ENCODE assay signal across 15 cellular contexts in genomic region chr11:121334973-121335711, GRCh38. TPM values are rescaled to one million over a fixed set of nuclear protein-coding genes. Genes with fewer than 3 reads are reported as not detected.
A peak's percentile ranks its signal among the peaks of the same experiment; 100 is the strongest.
DNase-seq lines count a peak whose midpoint lies in the region; ATAC-seq, FAIRE-seq and TF ChIP-seq lines count a peak whose summit lies in the region.
"Had no signal": no experiment of that assay in that cellular context is flagged by ENCODE, and none has a peak within 500 bp of the region (broad histone marks: within the 10 kb centered on the region; RNA-seq: fewer than 3 reads in every experiment).

No MANE protein-coding gene starts in this region.

- DNase-seq in BE2C (peak; percentile 23), GM19239 (ENCODE audit: insufficient read length, low spot score) (no peak), fibroblast of mammary gland (ENCODE audit: low read depth) (no peak), mammary epithelial cell (no peak), NCI-H2107 (lab: John Stamatoyannopoulos, UW) (no peak)
- no peak for DNase-seq in stimulated activated naive CD8-positive, alpha-beta T cell treated with anti-CD3 and anti-CD28 coated beads, Interleukin-15, Interleukin-2, amounts not matched to agents 100 U/mL and 50 U/mL, for 24 hours
- DNase-seq: activated B cell treated with CpG ODN at 0.5 μM for 24 hours; CD4-positive, CD25-positive, alpha-beta regulatory T cell; central memory CD4-positive, alpha-beta T cell; NCI-H187 treated with DMSO at 0.1 percent for 48 hours; stomach had no signal

- FAIRE-seq in GM19239 (lab: Jason Lieb, UNC), result peak; percentile 51

- ATAC-seq in stimulated activated naive CD8-positive, alpha-beta T cell treated with anti-CD3 and anti-CD28 coated beads, Interleukin-15, Interleukin-2, amounts not matched to agents 100 U/mL and 50 U/mL, for 24 hours, result no peak
- no peak for ATAC-seq in HG02623 (IDR thresholded peaks at IDR 0.05; ENCODE audit: unreplicated experiment)

- CTCF ChIA-PET in mammary epithelial cell (lab: Charles Lee; ENCODE audit: low non-redundant PET), result no interaction called here

- H3K9me3 ChIP-seq in BE2C, result no peaks in the 10 kb centered on the region
- H3K9me3 ChIP-seq in OCI-LY3 (ENCODE audit: insufficient read depth, low read length), result no peaks in the 10 kb centered on the region
- H3K9me3 ChIP-seq in mammary epithelial cell (replicated peaks; ENCODE audit: insufficient read depth, low read length), result no peaks in the 10 kb centered on the region
- H3K9me3 ChIP-seq: stomach had no signal

- BruUV-seq in mammary epithelial cell (replicated peaks; lab: Mats Ljungman, UMichigan), result no TSS peak

- H3K9ac ChIP-seq in OCI-LY3 (ENCODE audit: low read length), result peak overlapping the region; percentile 39
- H3K9ac ChIP-seq in mammary epithelial cell (ENCODE audit: insufficient read depth, low read length), result no peak overlapping the region

- H3K27ac ChIP-seq in OCI-LY3 (ENCODE audit: low read length), result peak overlapping the region; percentile 83
- H3K27ac ChIP-seq in mammary epithelial cell (ENCODE audit: insufficient read depth, low read depth, low read length), result no peak overlapping the region
- H3K27ac ChIP-seq: skin epidermis, stomach had no signal

- H3K4me1 ChIP-seq in BE2C (no peaks in the 10 kb centered on the region), OCI-LY3 (ENCODE audit: low read length) (peaks cover 63% of the 10 kb centered on the region), mammary epithelial cell (ENCODE audit: insufficient read depth, low read length) (no peaks in the 10 kb centered on the region)
- H3K4me1 ChIP-seq: stomach had no signal

- H3K79me2 ChIP-seq in OCI-LY3 (ENCODE audit: low read length) (no peaks in the 10 kb centered on the region), mammary epithelial cell (ENCODE audit: insufficient read depth, low read length) (no peaks in the 10 kb centered on the region)

- dilution Hi-C loops in mammary epithelial cell (cut with HindIII; ENCODE audit: low sequenced_read_pairs), result no loop called here

- in situ Hi-C loops in mammary epithelial cell (cut with MboI; ENCODE audit: low sequenced_read_pairs in 2 of 2), result no loop called here

- TF ChIP-seq CTCF in BE2C (IDR thresholded peaks at IDR 0.05; ENCODE audit: low read depth, low read length) (peak; percentile 22; the same call in 1 of the 2 replicates), OCI-LY3 (IDR thresholded peaks at IDR 0.05; ENCODE audit: low read depth, low read length) (peak; percentile 49), fibroblast of mammary gland (conservative IDR thresholded peaks at IDR 0.05; ENCODE audit: control insufficient read depth, insufficient read depth, low read depth, low read length) (peak; percentile 33), mammary epithelial cell (conservative IDR thresholded peaks at IDR 0.05 in 1 of 2, IDR thresholded peaks at IDR 0.05 in 1 of 2; ENCODE audit: extremely low read depth in 1 of 2, insufficient read depth in 1 of 2, low read depth in 1 of 2, low read length in 2 of 2) (peak in 1 of 2 donors; percentile 23)

- intact Hi-C loops in mammary epithelial cell (cut with micrococcal nuclease), result loop anchor here (5.0 kb wide), 1 partner anchor 92 kb away; no protein-coding TSS in a partner anchor

- no peak overlapping the region for H2AFZ ChIP-seq in OCI-LY3 (ENCODE audit: low read depth, low read length)
- H2AFZ ChIP-seq in mammary epithelial cell (ENCODE audit: low read depth, low read length), result no peak overlapping the region

- H3K36me3 ChIP-seq in BE2C (no peaks in the 10 kb centered on the region), OCI-LY3 (replicated peaks; ENCODE audit: low read depth, low read length) (no peaks in the 10 kb centered on the region), mammary epithelial cell (ENCODE audit: insufficient read depth, low read length) (no peaks in the 10 kb centered on the region)
- H3K36me3 ChIP-seq: stomach had no signal

- H3K4me3 ChIP-seq in BE2C (ENCODE audit: low read depth, low read length) (no peak overlapping the region), OCI-LY3 (ENCODE audit: low read length) (0 out of 2 replicates have a peak overlapping the region, but pooled peaks have one; percentile 3), fibroblast of mammary gland (ENCODE audit: control insufficient read depth, low read depth, low read length) (no peak overlapping the region), mammary epithelial cell (replicated peaks in 1 of 3; ENCODE audit: insufficient read depth in 1 of 3, low read depth in 2 of 3, low read length in 3 of 3) (no peak overlapping the region)
- H3K4me3 ChIP-seq: lung, skin epidermis, stomach had no signal

- H4K20me1 ChIP-seq in OCI-LY3 (ENCODE audit: insufficient read depth, low read length) (no peaks in the 10 kb centered on the region), mammary epithelial cell (ENCODE audit: insufficient read depth, low read length) (no peaks in the 10 kb centered on the region)

- 75% methylated on average over 7 of the region's 7 CpGs for WGBS in mammary epithelial cell (ENCODE audit: low coverage, missing lambda C conversion rate)

- peak overlapping the region; percentile 62 for H3K4me2 ChIP-seq in OCI-LY3 (ENCODE audit: low read length)
- no peak overlapping the region for H3K4me2 ChIP-seq in mammary epithelial cell (ENCODE audit: insufficient read depth, low read depth, low read length)

- H3K27me3 ChIP-seq in BE2C (no peaks in the 10 kb centered on the region), OCI-LY3 (ENCODE audit: low read depth, low read length) (no peaks in the 10 kb centered on the region), mammary epithelial cell (ENCODE audit: insufficient read depth, low read length) (no peaks in the 10 kb centered on the region)

RNA-seq across cellular contexts. Expression of gene SC5D, which starts 42.6 kb away (rescaled TPM):
- polyA plus RNA-seq in BE2C (2012; ENCODE audit: insufficient read depth, insufficient read length, low read depth), result 40.3 TPM
- 10 to 100 TPM; 64.4 to 67.8 TPM for total RNA-seq in mammary epithelial cell
- polyA plus RNA-seq in mammary epithelial cell, result 74.0 TPM
- 209 TPM for polyA minus RNA-seq in mammary epithelial cell
